In the genomic region with DNA sequence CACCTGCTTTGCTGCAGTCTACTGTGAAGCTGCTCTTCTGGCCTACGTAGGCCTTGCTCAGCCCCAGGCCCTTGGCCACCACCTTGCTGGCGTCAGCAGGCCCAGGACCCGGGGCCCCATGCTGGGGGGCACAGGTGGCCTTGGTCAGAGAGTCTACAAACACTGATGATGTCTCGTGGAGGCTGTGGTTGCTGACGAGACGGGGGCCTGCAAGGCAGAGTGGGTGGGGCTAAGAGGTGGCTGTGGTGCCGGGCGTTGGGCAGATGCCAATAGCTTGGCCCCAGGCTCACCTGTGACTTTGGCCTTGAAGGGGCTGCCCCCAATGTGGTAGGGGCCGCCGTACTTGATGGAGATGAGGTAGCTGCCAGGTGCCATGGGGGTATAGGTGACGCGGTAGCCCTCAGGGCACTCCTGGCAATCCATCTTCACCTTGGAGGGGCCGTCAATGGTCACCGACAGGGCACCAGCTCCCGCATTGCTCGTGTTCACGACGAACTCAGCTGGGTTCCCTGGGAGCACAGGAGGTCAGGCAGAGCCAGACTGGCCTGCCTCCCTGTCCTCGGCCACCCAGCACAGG, we compare ENCODE assay signal across 1 cellular context.
TF ChIP-seq lines count a peak whose summit lies in the region.

No MANE protein-coding gene starts in this region.

TF ChIP-seq in K562, 482 proteins besides CTCF, POLR2A, EP300 and RAD21:
- TF ChIP-seq NFIC (IDR thresholded peaks at IDR 0.05): 0 out of 2 replicates have a peak, but pooled peaks have one; percentile 22
- peak; percentile 64 for TF ChIP-seq POLR2G (IDR thresholded peaks at IDR 0.05; ENCODE audit: low read depth, low read length)
- peak; percentile 21; the same call in 1 of the 2 replicates for TF ChIP-seq ZFX (CRISPR knock-in tag; IDR thresholded peaks at IDR 0.05)
- peak; percentile 43 for TF ChIP-seq RBM22 (IDR thresholded peaks at IDR 0.05; ENCODE audit: low read depth, low read length, poor library complexity, severe bottlenecking)
- TF ChIP-seq ZNF707 (CRISPR knock-in tag; conservative IDR thresholded peaks at IDR 0.05): no peak
- TF ChIP-seq, protein P1, sequence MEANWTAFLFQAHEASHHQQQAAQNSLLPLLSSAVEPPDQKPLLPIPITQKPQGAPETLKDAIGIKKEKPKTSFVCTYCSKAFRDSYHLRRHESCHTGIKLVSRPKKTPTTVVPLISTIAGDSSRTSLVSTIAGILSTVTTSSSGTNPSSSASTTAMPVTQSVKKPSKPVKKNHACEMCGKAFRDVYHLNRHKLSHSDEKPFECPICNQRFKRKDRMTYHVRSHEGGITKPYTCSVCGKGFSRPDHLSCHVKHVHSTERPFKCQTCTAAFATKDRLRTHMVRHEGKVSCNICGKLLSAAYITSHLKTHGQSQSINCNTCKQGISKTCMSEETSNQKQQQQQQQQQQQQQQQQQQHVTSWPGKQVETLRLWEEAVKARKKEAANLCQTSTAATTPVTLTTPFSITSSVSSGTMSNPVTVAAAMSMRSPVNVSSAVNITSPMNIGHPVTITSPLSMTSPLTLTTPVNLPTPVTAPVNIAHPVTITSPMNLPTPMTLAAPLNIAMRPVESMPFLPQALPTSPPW (CRISPR knock-in tag; IDR thresholded peaks at IDR 0.05): no peak
- no peak for TF ChIP-seq SIX5 (IDR thresholded peaks at IDR 0.05; ENCODE audit: borderline replicate concordance in 1 of 2, insufficient read depth in 1 of 2, low read depth in 1 of 2, low read length in 2 of 2)
- peak; percentile 34 for TF ChIP-seq RBFOX2 (IDR thresholded peaks at IDR 0.05; ENCODE audit: low read depth, low read length)
- TF ChIP-seq ZNF263 (CRISPR knock-in tag; IDR thresholded peaks at IDR 0.05; ENCODE audit: borderline replicate concordance): no peak
